1 cellular context compared by ENCODE assay signal in genomic region chr11:12542186-12542935, GRCh38.
TF ChIP-seq lines count a peak whose summit lies in the region.

No MANE protein-coding gene starts in this region.

TF ChIP-seq in IMR-90, 13 proteins besides CTCF, POLR2A, EP300 and RAD21 (continued from another document):
- TF ChIP-seq USF2 (IDR thresholded peaks at IDR 0.05; ENCODE audit: low read depth, low read length) = no peak
- no peak for TF ChIP-seq CHD1 (IDR thresholded peaks at IDR 0.05; ENCODE audit: low read depth, low read length)
- TF ChIP-seq FOS (IDR thresholded peaks at IDR 0.05; ENCODE audit: low read depth, low read length) = no peak
